Comparison of ENCODE assay signal across 17 cellular contexts in the genomic region with DNA sequence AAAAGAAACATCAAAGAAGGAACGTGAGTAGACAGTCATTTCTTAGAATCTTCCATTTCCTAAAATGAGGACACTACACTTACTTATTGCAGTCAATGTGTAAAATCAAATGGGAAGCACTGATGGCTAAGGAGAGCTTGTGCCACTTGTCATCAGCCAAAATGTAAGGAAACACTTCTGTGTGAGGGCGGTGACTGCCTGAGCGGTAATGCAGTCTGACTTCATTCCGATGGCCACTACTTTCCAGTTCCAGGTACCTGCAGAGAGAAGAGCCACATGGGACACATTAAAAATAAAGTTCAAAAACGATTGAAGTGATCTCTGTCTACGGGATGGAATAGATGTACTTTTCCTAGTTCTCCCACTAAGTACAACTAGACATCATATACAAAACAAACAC.
DNase-seq lines count a peak whose midpoint lies in the region; ATAC-seq and TF ChIP-seq lines count a peak whose summit lies in the region.
"Had no signal": no experiment of that assay in that cellular context is flagged by ENCODE, and none has a peak within 500 bp of the region (broad histone marks: within the 10 kb centered on the region; RNA-seq: fewer than 3 reads in every experiment).

No MANE protein-coding gene starts in this region.

- BruUV-seq in A673 (replicated peaks; lab: Mats Ljungman, UMichigan), result TSS peak; percentile 28

- peak overlapping the region; percentile 43 for H3K27ac Mint-ChIP-seq in activated CD8-positive, alpha-beta T cell treated with anti-CD3 and anti-CD28 coated beads for 36 hours
- H3K27ac Mint-ChIP-seq in activated CD8-positive, alpha-beta T cell treated with anti-CD3 and anti-CD28 coated beads, Interleukin-2, amount 10 ng/mL, durations not matched to agents 7 days and 5 days, result no peak overlapping the region
- peak overlapping the region; percentile 68 for H3K27ac Mint-ChIP-seq in activated naive CD8-positive, alpha-beta T cell treated with anti-CD3 and anti-CD28 coated beads for 36 hours
- H3K27ac Mint-ChIP-seq in naive thymus-derived CD8-positive, alpha-beta T cell, result peak overlapping the region; percentile 4 to 91 (median 33)
- H3K27ac Mint-ChIP-seq: H9 had no signal

- peaks cover 5% of the 10 kb centered on the region for H3K9me3 ChIP-seq in A673 (ENCODE audit: low read depth, low read length, poor library complexity, severe bottlenecking)

- H3K4me1 Mint-ChIP-seq in activated CD8-positive, alpha-beta T cell treated with anti-CD3 and anti-CD28 coated beads for 36 hours (ENCODE audit: low read depth), result peaks cover 31% of the 10 kb centered on the region
- peaks cover 8% of the 10 kb centered on the region for H3K4me1 Mint-ChIP-seq in activated CD8-positive, alpha-beta T cell treated with anti-CD3 and anti-CD28 coated beads, Interleukin-2, amount 10 ng/mL, durations not matched to agents 7 days and 5 days (ENCODE audit: low read depth)
- H3K4me1 Mint-ChIP-seq in activated naive CD8-positive, alpha-beta T cell treated with anti-CD3 and anti-CD28 coated beads for 36 hours, result peaks cover 43% of the 10 kb centered on the region
- H3K4me1 Mint-ChIP-seq in naive thymus-derived CD8-positive, alpha-beta T cell, result peaks cover 21 to 40% (median 35%) of the 10 kb centered on the region in 4 donors

- peaks cover 13% of the 10 kb centered on the region for H3K9me3 Mint-ChIP-seq in activated CD8-positive, alpha-beta T cell treated with anti-CD3 and anti-CD28 coated beads for 36 hours
- H3K9me3 Mint-ChIP-seq in activated CD8-positive, alpha-beta T cell treated with anti-CD3 and anti-CD28 coated beads, Interleukin-2, amount 10 ng/mL, durations not matched to agents 7 days and 5 days (ENCODE audit: insufficient read depth), result peaks cover 22% of the 10 kb centered on the region
- H3K9me3 Mint-ChIP-seq in activated naive CD8-positive, alpha-beta T cell treated with anti-CD3 and anti-CD28 coated beads for 36 hours, result peaks cover 24% of the 10 kb centered on the region
- peaks cover 3 to 37% (median 21%) of the 10 kb centered on the region in 9 donors for H3K9me3 Mint-ChIP-seq in naive thymus-derived CD8-positive, alpha-beta T cell

- peaks cover 63% of the 10 kb centered on the region for H3K4me1 ChIP-seq in A673 (ENCODE audit: insufficient read depth, low read length, poor library complexity, severe bottlenecking)

- H3K27me3 ChIP-seq in A673 (replicated peaks; ENCODE audit: insufficient read depth, low read depth, low read length, poor library complexity), result no peaks in the 10 kb centered on the region

- CTCF ChIA-PET in activated CD8-positive, alpha-beta T cell treated with anti-CD3 and anti-CD28 coated beads for 36 hours (lab: Charles Lee), result interaction anchor here (1.5 to 4.0 kb wide), 2 partner anchors 95 to 169 kb away, joined by 4 to 27 read pairs; partner anchors contain the start of gene NELL2
- CTCF ChIA-PET in activated CD8-positive, alpha-beta T cell treated with anti-CD3 and anti-CD28 coated beads, Interleukin-2, amount 10 ng/mL, durations not matched to agents 7 days and 5 days (lab: Charles Lee), result interaction anchor here (1.3 to 1.8 kb wide), 2 partner anchors 94 to 169 kb away, joined by 4 to 7 read pairs; no protein-coding TSS in a partner anchor
- CTCF ChIA-PET in A673 (lab: Charles Lee), result no interaction called here

- H3K36me3 Mint-ChIP-seq in activated CD8-positive, alpha-beta T cell treated with anti-CD3 and anti-CD28 coated beads for 36 hours (ENCODE audit: low read depth), result peaks cover 45% of the 10 kb centered on the region
- H3K36me3 Mint-ChIP-seq in activated CD8-positive, alpha-beta T cell treated with anti-CD3 and anti-CD28 coated beads, Interleukin-2, amount 10 ng/mL, durations not matched to agents 7 days and 5 days (ENCODE audit: low read depth), result peaks cover 38% of the 10 kb centered on the region
- peaks cover 59% of the 10 kb centered on the region for H3K36me3 Mint-ChIP-seq in activated naive CD8-positive, alpha-beta T cell treated with anti-CD3 and anti-CD28 coated beads for 36 hours
- H3K36me3 Mint-ChIP-seq in naive thymus-derived CD8-positive, alpha-beta T cell, result peaks cover 32 to 76% (median 45%) of the 10 kb centered on the region in 3 donors

- no peak for TF ChIP-seq CTCF in activated CD8-positive, alpha-beta T cell treated with anti-CD3 and anti-CD28 coated beads for 36 hours (IDR thresholded peaks at IDR 0.05)
- no peak for TF ChIP-seq CTCF in A673 (conservative IDR thresholded peaks at IDR 0.05; ENCODE audit: low read depth, low read length)

- DNase-seq in activated CD8-positive, alpha-beta T cell treated with anti-CD3 and anti-CD28 coated beads for 36 hours, result no peak
- no peak for DNase-seq in activated CD8-positive, alpha-beta T cell treated with anti-CD3 and anti-CD28 coated beads, Interleukin-2, amount 10 ng/mL, durations not matched to agents 7 days and 5 days
- peak; percentile 34 for DNase-seq in A673 (ENCODE audit: low spot score)
- DNase-seq in activated naive CD8-positive, alpha-beta T cell treated with anti-CD3 and anti-CD28 coated beads for 36 hours, result no peak
- DNase-seq in naive thymus-derived CD8-positive, alpha-beta T cell, result no peak
- no peak for DNase-seq in left lobe of liver (ENCODE audit: low spot score)
- no peak for DNase-seq in H4 (ENCODE audit: low spot score)
- DNase-seq in DMS 273 treated with DMSO at 0.1 percent for 48 hours (lab: John Stamatoyannopoulos, UW), result no peak
- DNase-seq: ACHN; C1 segment of cervical spinal cord; CD8-positive, alpha-beta memory T cell; DMS153; DND-41; GM23248; H9 had no signal

- POLR2A ChIA-PET in activated CD8-positive, alpha-beta T cell treated with anti-CD3 and anti-CD28 coated beads for 36 hours (lab: Charles Lee), result interaction anchor here (1.6 kb wide), 1 partner anchor 14 kb away, joined by 4 read pairs; no protein-coding TSS in a partner anchor
- POLR2A ChIA-PET in activated CD8-positive, alpha-beta T cell treated with anti-CD3 and anti-CD28 coated beads, Interleukin-2, amount 10 ng/mL, durations not matched to agents 7 days and 5 days (lab: Charles Lee), result no interaction called here
- POLR2A ChIA-PET in A673 (lab: Charles Lee; ENCODE audit: low non-redundant PET), result interaction anchor here (0.6 kb wide), 1 partner anchor 232 kb away, joined by 5 read pairs; no protein-coding TSS in a partner anchor
- POLR2A ChIA-PET in naive thymus-derived CD8-positive, alpha-beta T cell (lab: Charles Lee), result interaction anchor here (0.8 to 2.5 kb wide), 5 partner anchors 10 to 97 kb away, joined by 3 to 7 read pairs (median 5); partner anchors contain the start of gene NELL2

- intact Hi-C loops in activated CD8-positive, alpha-beta T cell treated with anti-CD3 and anti-CD28 coated beads for 36 hours (cut with micrococcal nuclease), result loop anchor here (5.0 kb wide), 1 partner anchor 98 kb away; the partner anchor contains the start of gene NELL2
- intact Hi-C loops in A673 (cut with micrococcal nuclease; ENCODE audit: unreplicated experiment), result loop anchor here (5.0 kb wide), 1 partner anchor 93 kb away; no protein-coding TSS in a partner anchor

- no peak overlapping the region for H3K4me3 ChIP-seq in A673 (ENCODE audit: low read depth, low read length, poor library complexity, severe bottlenecking)
- H3K4me3 ChIP-seq: GM23248 had no signal

- no peaks in the 10 kb centered on the region for H3K27me3 Mint-ChIP-seq in activated CD8-positive, alpha-beta T cell treated with anti-CD3 and anti-CD28 coated beads for 36 hours
- H3K27me3 Mint-ChIP-seq in activated CD8-positive, alpha-beta T cell treated with anti-CD3 and anti-CD28 coated beads, Interleukin-2, amount 10 ng/mL, durations not matched to agents 7 days and 5 days (ENCODE audit: low read depth), result no peaks in the 10 kb centered on the region
- H3K27me3 Mint-ChIP-seq in activated naive CD8-positive, alpha-beta T cell treated with anti-CD3 and anti-CD28 coated beads for 36 hours, result no peaks in the 10 kb centered on the region
- no peaks in the 10 kb centered on the region for H3K27me3 Mint-ChIP-seq in naive thymus-derived CD8-positive, alpha-beta T cell

- no peak overlapping the region for H3K4me3 Mint-ChIP-seq in activated CD8-positive, alpha-beta T cell treated with anti-CD3 and anti-CD28 coated beads for 36 hours
- no peak overlapping the region for H3K4me3 Mint-ChIP-seq in activated CD8-positive, alpha-beta T cell treated with anti-CD3 and anti-CD28 coated beads, Interleukin-2, amount 10 ng/mL, durations not matched to agents 7 days and 5 days
- H3K4me3 Mint-ChIP-seq in activated naive CD8-positive, alpha-beta T cell treated with anti-CD3 and anti-CD28 coated beads for 36 hours, result no peak overlapping the region
- peak overlapping the region in 2 of 10 donors; percentile 8 to 48 for H3K4me3 Mint-ChIP-seq in naive thymus-derived CD8-positive, alpha-beta T cell
- H3K4me3 Mint-ChIP-seq: CD8-positive, alpha-beta memory T cell; H9 had no signal

- peak overlapping the region; percentile 82 for H3K27ac ChIP-seq in A673 (ENCODE audit: low read depth, low read length, poor library complexity, severe bottlenecking)
- H3K27ac ChIP-seq: 22Rv1, GM23248 had no signal

- H3K36me3 ChIP-seq in A673 (ENCODE audit: insufficient read depth, low read length, poor library complexity, severe bottlenecking), result peaks cover 58% of the 10 kb centered on the region

- ATAC-seq in activated CD8-positive, alpha-beta T cell treated with anti-CD3 and anti-CD28 coated beads for 36 hours, result no peak
- no peak for ATAC-seq in activated CD8-positive, alpha-beta T cell treated with anti-CD3 and anti-CD28 coated beads, Interleukin-2, amount 10 ng/mL, durations not matched to agents 7 days and 5 days
- no peak for ATAC-seq in naive thymus-derived CD8-positive, alpha-beta T cell
- ATAC-seq in left lobe of liver, result no peak
- ATAC-seq: HCT116 had no signal
